ENCODE assay signal across 8 cellular contexts in the genomic region with DNA sequence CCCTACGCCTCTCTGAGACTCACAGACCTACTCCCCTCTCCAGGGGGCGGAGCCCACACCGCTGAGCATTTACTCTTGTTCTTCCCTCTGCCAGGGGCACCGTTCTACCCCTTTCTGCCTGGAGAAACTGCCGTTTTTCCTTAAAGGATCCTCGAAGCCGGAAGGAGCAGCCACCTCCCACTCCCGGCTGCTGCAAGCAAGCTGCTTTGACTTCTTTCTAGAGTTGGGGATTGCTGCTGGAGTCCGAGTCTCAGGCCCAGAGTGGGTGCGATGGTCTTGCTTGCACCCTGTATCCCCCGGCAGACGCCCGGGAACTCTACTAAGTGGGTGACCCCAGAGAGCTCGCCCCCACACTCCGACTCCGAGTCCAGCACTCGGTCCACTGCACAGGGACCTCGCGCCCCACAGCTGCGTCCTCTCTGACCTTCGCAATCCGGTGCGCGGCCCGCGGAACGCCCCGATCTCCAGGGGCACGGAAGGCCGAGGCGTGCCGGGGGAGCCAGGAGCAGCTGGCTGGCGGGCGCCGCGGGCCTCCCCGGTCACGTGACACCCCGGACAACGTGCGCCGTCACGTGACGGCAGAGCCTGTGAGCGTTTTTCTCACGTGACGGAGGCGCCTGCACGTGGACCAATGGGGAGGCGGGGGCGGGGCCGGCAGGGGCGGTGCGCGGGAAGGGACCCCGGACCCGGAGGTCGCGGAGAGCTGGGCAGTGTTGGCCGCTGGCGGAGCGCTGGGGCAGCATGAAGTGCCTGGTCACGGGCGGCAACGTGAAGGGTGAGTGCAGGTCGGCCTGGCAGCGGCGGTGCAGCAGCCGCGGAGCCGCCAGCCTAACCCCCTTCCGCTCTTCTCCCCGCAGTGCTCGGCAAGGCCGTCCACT. TPM values are rescaled to one million over a fixed set of nuclear protein-coding genes. Genes with fewer than 3 reads are reported as not detected.
DNase-seq lines count a peak whose midpoint lies in the region; ATAC-seq and TF ChIP-seq lines count a peak whose summit lies in the region.

A gene (plus strand): TSS at position 683 of the 878 bp plus-strand sequence. CDS start 59 bp downstream, at position 742.

- no peaks in the 10 kb centered on the region for H3K9me3 ChIP-seq in neural cell (ENCODE audit: low read length)

- H3K4me3 ChIP-seq in GM23338 (peak within 1 kb of the TSS; percentile 94), fibroblast of the aortic adventitia (ENCODE audit: low read depth, low read length) (peak within 1 kb of the TSS; percentile 95), neural cell (ENCODE audit: low read length) (peak within 1 kb of the TSS; percentile 88)

- H3K9me3 Mint-ChIP-seq in GM23338, result no peaks in the 10 kb centered on the region
- H3K9me3 Mint-ChIP-seq in stimulated activated naive CD8-positive, alpha-beta T cell treated with anti-CD3 and anti-CD28 coated beads, Interleukin-15, Interleukin-2, amounts not matched to agents 100 ng/mL and 50 ng/mL, for 24 hours, result no peaks in the 10 kb centered on the region

- peaks cover 39% of the 10 kb centered on the region for H3K4me1 Mint-ChIP-seq in GM23338
- peaks cover 40% of the 10 kb centered on the region for H3K4me1 Mint-ChIP-seq in stimulated activated naive CD8-positive, alpha-beta T cell treated with anti-CD3 and anti-CD28 coated beads, Interleukin-15, Interleukin-2, amounts not matched to agents 100 ng/mL and 50 ng/mL, for 24 hours (ENCODE audit: low read depth)

- TF ChIP-seq CTCF in GM23338 (conservative IDR thresholded peaks at IDR 0.05; ENCODE audit: low read depth in 2 of 2) (no peak), fibroblast of the aortic adventitia (IDR thresholded peaks at IDR 0.05; ENCODE audit: insufficient read depth, low read length) (no peak), neural cell (IDR thresholded peaks at IDR 0.05; ENCODE audit: poor library complexity, severe bottlenecking) (peak; percentile 11)

- H3K9me2 ChIP-seq in GM23338 (ENCODE audit: insufficient read depth) (no peaks in the 10 kb centered on the region), neural cell (ENCODE audit: insufficient read depth, low read length) (no peaks in the 10 kb centered on the region)

- TF ChIP-seq EP300 in neural cell (conservative IDR thresholded peaks at IDR 0.05; ENCODE audit: poor library complexity, severe bottlenecking), result peak; percentile 43

- peaks cover 15% of the 10 kb centered on the region for H3K27me3 Mint-ChIP-seq in GM23338 (ENCODE audit: insufficient read depth, low read depth, poor library complexity)
- no peaks in the 10 kb centered on the region for H3K27me3 Mint-ChIP-seq in stimulated activated naive CD8-positive, alpha-beta T cell treated with anti-CD3 and anti-CD28 coated beads, Interleukin-15, Interleukin-2, amounts not matched to agents 100 ng/mL and 50 ng/mL, for 24 hours

- peak within 1 kb of the TSS; percentile 90 for H3K4me3 Mint-ChIP-seq in GM23338
- H3K4me3 Mint-ChIP-seq in stimulated activated naive CD8-positive, alpha-beta T cell treated with anti-CD3 and anti-CD28 coated beads, Interleukin-15, Interleukin-2, amounts not matched to agents 100 ng/mL and 50 ng/mL, for 24 hours, result peak within 1 kb of the TSS; percentile 93

- H3K4me2 ChIP-seq in GM23338, result peak within 1 kb of the TSS; percentile 99
- H3K4me2 ChIP-seq in neural cell (ENCODE audit: low read length), result peak within 1 kb of the TSS; percentile 76

- peak; percentile 77 for ATAC-seq in GM23338

- DNase-seq in DMS153 treated with DMSO at 0.1 percent for 48 hours (lab: John Stamatoyannopoulos, UW; ENCODE audit: unreplicated experiment) (peak; percentile 82), GM23338 (ENCODE audit: low spot score) (peak; percentile 98), M059J (ENCODE audit: low read depth) (peak; percentile 94), SHP77 treated with DMSO at 0.1 percent for 48 hours (lab: John Stamatoyannopoulos, UW) (peak; percentile 80), fibroblast of the aortic adventitia (ENCODE audit: low read depth) (peak; percentile 91)
- DNase-seq in activated effector memory CD4-positive, alpha-beta T cell treated with Interleukin-2 at 50 U/mL for 16 hours, result peak; percentile 89

- H3K4me1 ChIP-seq in GM23338 (ENCODE audit: insufficient read depth), result peaks cover 14% of the 10 kb centered on the region

- H4K20me1 ChIP-seq in GM23338 (replicated peaks; ENCODE audit: insufficient read depth) (no peaks in the 10 kb centered on the region; the same call in 1 of the 2 replicates), neural cell (ENCODE audit: insufficient read depth) (no peaks in the 10 kb centered on the region)

- H3K79me2 ChIP-seq in GM23338 (replicated peaks; ENCODE audit: insufficient read depth), result 0 out of 2 replicates have a peak, but pooled peaks cover 3% of the 10 kb centered on the region
- H3K79me2 ChIP-seq in neural cell (replicated peaks; ENCODE audit: insufficient read depth, low read length), result no peaks in the 10 kb centered on the region

- H3K9ac ChIP-seq in neural cell (ENCODE audit: low read length), result peak within 1 kb of the TSS; percentile 73

- TF ChIP-seq RAD21 in neural cell (conservative IDR thresholded peaks at IDR 0.05), result no peak

- H2AFZ ChIP-seq in GM23338, result peak within 1 kb of the TSS; percentile 91
- peak within 1 kb of the TSS; percentile 78 for H2AFZ ChIP-seq in neural cell (ENCODE audit: low read depth, low read length)

- peak within 1 kb of the TSS; percentile 88; the same call in 1 of the 2 replicates for H3K27ac Mint-ChIP-seq in GM23338
- peak within 1 kb of the TSS; percentile 90 for H3K27ac Mint-ChIP-seq in stimulated activated naive CD8-positive, alpha-beta T cell treated with anti-CD3 and anti-CD28 coated beads, Interleukin-15, Interleukin-2, amounts not matched to agents 100 ng/mL and 50 ng/mL, for 24 hours

- H3K36me3 ChIP-seq in GM23338 (ENCODE audit: insufficient read depth) (no peaks in the 10 kb centered on the region), neural cell (ENCODE audit: insufficient read depth, low read length) (no peaks in the 10 kb centered on the region)

- H3K27ac ChIP-seq in GM23338 (ENCODE audit: low read depth), result no peak within 1 kb of the TSS
- peak within 1 kb of the TSS; percentile 48 for H3K27ac ChIP-seq in neural cell (ENCODE audit: low read length)

- H3K27me3 ChIP-seq in GM23338 (ENCODE audit: insufficient read depth) (no peaks in the 10 kb centered on the region), neural cell (ENCODE audit: insufficient read depth, low read depth, low read length) (no peaks in the 10 kb centered on the region)

- H3K36me3 Mint-ChIP-seq in GM23338 (ENCODE audit: low read depth), result peaks cover 14% of the 10 kb centered on the region
- H3K36me3 Mint-ChIP-seq in stimulated activated naive CD8-positive, alpha-beta T cell treated with anti-CD3 and anti-CD28 coated beads, Interleukin-15, Interleukin-2, amounts not matched to agents 100 ng/mL and 50 ng/mL, for 24 hours (ENCODE audit: low read depth), result peaks cover 5% of the 10 kb centered on the region

- H3F3A ChIP-seq in GM23338 (replicated peaks; ENCODE audit: low read depth) (0 out of 2 replicates have a peak, but pooled peaks cover 8% of the 10 kb centered on the region), neural cell (ENCODE audit: insufficient read depth, low read length, poor library complexity, severe bottlenecking) (no peaks in the 10 kb centered on the region)

TF ChIP-seq in GM23338, 12 proteins besides CTCF, POLR2A, EP300 and RAD21:
- peak; percentile 88 for TF ChIP-seq CREB1 (CRISPR knock-in tag; IDR thresholded peaks at IDR 0.05; ENCODE audit: low read depth)
- peak; percentile 86 for TF ChIP-seq POLR2AphosphoS5 (IDR thresholded peaks at IDR 0.05; ENCODE audit: low read depth)
- TF ChIP-seq EZH2phosphoT487 (IDR thresholded peaks at IDR 0.05; ENCODE audit: unreplicated experiment), result no peak
- TF ChIP-seq, protein P1, sequence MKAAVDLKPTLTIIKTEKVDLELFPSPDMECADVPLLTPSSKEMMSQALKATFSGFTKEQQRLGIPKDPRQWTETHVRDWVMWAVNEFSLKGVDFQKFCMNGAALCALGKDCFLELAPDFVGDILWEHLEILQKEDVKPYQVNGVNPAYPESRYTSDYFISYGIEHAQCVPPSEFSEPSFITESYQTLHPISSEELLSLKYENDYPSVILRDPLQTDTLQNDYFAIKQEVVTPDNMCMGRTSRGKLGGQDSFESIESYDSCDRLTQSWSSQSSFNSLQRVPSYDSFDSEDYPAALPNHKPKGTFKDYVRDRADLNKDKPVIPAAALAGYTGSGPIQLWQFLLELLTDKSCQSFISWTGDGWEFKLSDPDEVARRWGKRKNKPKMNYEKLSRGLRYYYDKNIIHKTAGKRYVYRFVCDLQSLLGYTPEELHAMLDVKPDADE (IDR thresholded peaks at IDR 0.05), result peak; percentile 75

TF ChIP-seq in neural cell, 6 proteins besides CTCF, POLR2A, EP300 and RAD21 (continues in another document):
- TF ChIP-seq TAF1 (IDR thresholded peaks at IDR 0.05; ENCODE audit: low read depth), result no peak
- peak; percentile 75 for TF ChIP-seq POLR2AphosphoS5 (IDR thresholded peaks at IDR 0.05)
- TF ChIP-seq SMC3 (conservative IDR thresholded peaks at IDR 0.05; ENCODE audit: poor library complexity), result peak; percentile 41
- no peak for TF ChIP-seq EZH2 (IDR thresholded peaks at IDR 0.05; ENCODE audit: borderline replicate concordance, insufficient read depth, low read length, poor library complexity, severe bottlenecking)

RNA-seq across cellular contexts. Expression of the gene that starts here (rescaled TPM):
- 13.9 and 16.5 TPM in 2 replicates for total RNA-seq in GM23338 (2014; rRNA removed; shearing (Covaris generic))
- polyA plus RNA-seq in GM23338 (2016; fragmentation: Nextera tagmentation; extraction: Ambion mirVana) (17.0 and 18.9 TPM in 2 replicates), neural cell (59.6 and 76.2 TPM in 2 replicates)
- 7.3 and 13.3 TPM in 2 replicates for total RNA-seq in M059J (2014; rRNA removed; shearing (Covaris generic))
- 4.7 and 11.2 TPM in 2 replicates for total RNA-seq in fibroblast of the aortic adventitia (ENCODE audit: low replicate concordance)
- polyA minus RNA-seq in neural cell, result 38.2 and 44.2 TPM in 2 replicates
